ENCODE assay signal across 16 cellular contexts in the genomic region with DNA sequence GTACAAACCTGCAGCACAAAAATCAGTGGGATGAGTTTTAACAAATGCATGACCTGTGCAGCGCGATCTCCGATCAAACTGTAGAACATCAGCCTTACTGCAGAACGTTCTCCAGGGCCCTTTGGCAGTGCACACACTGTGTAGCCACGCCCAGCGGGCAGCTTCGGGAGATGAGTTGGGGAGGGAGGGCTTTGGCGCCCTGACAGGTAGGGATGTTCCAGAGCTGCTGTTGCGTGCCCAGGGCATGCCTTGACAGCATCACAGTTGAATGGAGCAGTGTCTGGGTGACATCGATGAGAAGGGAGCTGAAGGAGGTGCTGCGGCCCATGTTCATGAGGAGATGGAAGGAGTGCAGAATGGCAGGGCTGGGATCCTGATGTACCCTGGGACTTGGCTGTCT.
DNase-seq lines count a peak whose midpoint lies in the region; ATAC-seq, FAIRE-seq and TF ChIP-seq lines count a peak whose summit lies in the region.
"Had no signal": no experiment of that assay in that cellular context is flagged by ENCODE, and none has a peak within 500 bp of the region (broad histone marks: within the 10 kb centered on the region; RNA-seq: fewer than 3 reads in every experiment).

No MANE protein-coding gene starts in this region.

- H4K20me1 ChIP-seq in HepG2 (ENCODE audit: insufficient read depth, low read length) (no peaks in the 10 kb centered on the region), keratinocyte (ENCODE audit: control insufficient read depth, extremely low read depth, insufficient read depth, low read length) (peaks cover 2% of the 10 kb centered on the region)

- TF ChIP-seq EP300 in HepG2 (IDR thresholded peaks at IDR 0.05; ENCODE audit: low read depth in 2 of 2, low read length in 2 of 2): no peak
- TF ChIP-seq EP300 in HepG2 (CRISPR knock-in tag; IDR thresholded peaks at IDR 0.05; ENCODE audit: borderline replicate concordance): no peak

- no peak for TF ChIP-seq RAD21 in HepG2 (CRISPR knock-in tag; IDR thresholded peaks at IDR 0.05)

- no peaks in the 10 kb centered on the region for H3K79me2 ChIP-seq in HepG2 (ENCODE audit: insufficient read depth, low read length)
- H3K79me2 ChIP-seq in keratinocyte (ENCODE audit: control insufficient read depth, insufficient read depth, low read length): peaks cover 29% of the 10 kb centered on the region

- DNase-seq in right lobe of liver (peak in 1 of 3 donors; percentile 69), HepG2 (ENCODE audit: low spot score) (no peak), NCI-H69 (lab: John Stamatoyannopoulos, UW) (peak; percentile 34), keratinocyte (ENCODE audit: low read depth, low spot score) (peak; percentile 79), HK-2 (ENCODE audit: unreplicated experiment) (no peak), HUDEP-2 (lab: John Stamatoyannopoulos, UW; ENCODE audit: unreplicated experiment in 76 of 76) (no peak), germinal center (ENCODE audit: low spot score) (no peak)
- DNase-seq: activated CD4-positive, CD25-positive, alpha-beta regulatory T cell treated with anti-CD3 and anti-CD28 coated beads, Interleukin-2, amount 50 U/mL, for 72 hours; activated naive CD8-positive, alpha-beta T cell treated with anti-CD3 and anti-CD28 coated beads, Interleukin-2, amount 10 ng/mL, durations not matched to agents 7 days and 5 days; hypothalamus; NCI-H2029; pancreas; SIG-M5; thyroid gland had no signal

- no peaks in the 10 kb centered on the region for H3K27me3 ChIP-seq in right lobe of liver
- no peaks in the 10 kb centered on the region for H3K27me3 ChIP-seq in HepG2 (ENCODE audit: control insufficient read depth in 1 of 2, insufficient read depth in 2 of 2, low read length in 2 of 2)
- H3K27me3 ChIP-seq in keratinocyte (ENCODE audit: control insufficient read depth, extremely low read depth, insufficient read depth, low read length): no peaks in the 10 kb centered on the region
- H3K27me3 ChIP-seq: breast epithelium, pancreas, thyroid gland had no signal

- H3K9me3 ChIP-seq in right lobe of liver (no peaks in the 10 kb centered on the region), HepG2 (ENCODE audit: low read length) (no peaks in the 10 kb centered on the region), keratinocyte (ENCODE audit: control insufficient read depth, low read depth, low read length) (no peaks in the 10 kb centered on the region)
- H3K9me3 ChIP-seq: breast epithelium, pancreas, thyroid gland had no signal

- no peaks in the 10 kb centered on the region for H3K9me1 ChIP-seq in keratinocyte (ENCODE audit: control insufficient read depth, extremely low read depth, insufficient read depth, low read length)

- H3K4me3 ChIP-seq in right lobe of liver: no peak overlapping the region
- H3K4me3 ChIP-seq in HepG2 (replicated peaks in 1 of 3; ENCODE audit: insufficient read depth in 1 of 3, low read depth in 2 of 3, low read length in 3 of 3): no peak overlapping the region
- no peak overlapping the region for H3K4me3 ChIP-seq in keratinocyte (ENCODE audit: control insufficient read depth in 2 of 3, extremely low read depth in 1 of 3, insufficient read depth in 2 of 3, low read depth in 1 of 3, low read length in 3 of 3)
- H3K4me3 ChIP-seq: breast epithelium, pancreas, thyroid gland had no signal

- ATAC-seq in right lobe of liver (peak; percentile 67 to 84 (median 74)), HepG2 (no peak)
- ATAC-seq: stimulated activated memory B cell treated with anti-CD40 and anti-IgM and Interleukin-4, amounts not matched to agents 10 μg/mL and 1 μg/mL and 100 μg/mL, for 72 hours had no signal

- intact Hi-C loops in right lobe of liver (cut with DNase I): loop anchor here in 1 of 2 donors (10.0 kb wide), 1 partner anchor 212 kb away; no protein-coding TSS in a partner anchor
- intact Hi-C loops in HepG2 (cut with micrococcal nuclease; ENCODE audit: unreplicated experiment): no loop called here

- dilution Hi-C loops in keratinocyte (cut with MboI; ENCODE audit: extremely low pct_ligation_motif_present, low sequenced_read_pairs): no loop called here

- TF ChIP-seq CTCF in right lobe of liver (IDR thresholded peaks at IDR 0.05) (no peak), HepG2 (CRISPR knock-in tag; IDR thresholded peaks at IDR 0.05) (no peak), keratinocyte (optimal IDR thresholded peaks at IDR 0.05 in 1 of 3, IDR thresholded peaks at IDR 0.05 in 1 of 3, conservative IDR thresholded peaks at IDR 0.05 in 1 of 3; ENCODE audit: extremely low read depth in 1 of 3, insufficient read depth in 2 of 3, low read length in 3 of 3) (peak in 1 of 3 experiments; percentile 21)

- 76% methylated on average over 6 of the region's 11 CpGs for WGBS in right lobe of liver (ENCODE audit: insufficient coverage, low coverage, low lambda C conversion rate, missing lambda C conversion rate)
- whole genome bisulfite sequencing in HepG2 (ENCODE audit: low lambda C conversion rate): 97% methylated on average over 9 of the region's 11 CpGs

- TF ChIP-seq POLR2A in right lobe of liver (IDR thresholded peaks at IDR 0.05) (no peak), HepG2 (IDR thresholded peaks at IDR 0.05; ENCODE audit: insufficient read depth in 1 of 2, low read depth in 2 of 2, low read length in 2 of 2) (no peak)

- H3K27ac ChIP-seq in right lobe of liver (no peak overlapping the region), HepG2 (ENCODE audit: extremely low read length, insufficient read depth, low read length) (no peak overlapping the region), keratinocyte (ENCODE audit: control insufficient read depth, insufficient read depth, low read length) (no peak overlapping the region)
- H3K27ac ChIP-seq: breast epithelium, pancreas, thyroid gland had no signal

- no peaks in the 10 kb centered on the region for H3K4me1 ChIP-seq in right lobe of liver
- no peaks in the 10 kb centered on the region for H3K4me1 ChIP-seq in HepG2 (ENCODE audit: insufficient read depth, low read length)
- peaks cover 49% of the 10 kb centered on the region for H3K4me1 ChIP-seq in keratinocyte (ENCODE audit: control insufficient read depth, extremely low read depth, insufficient read depth, low read length)
- H3K4me1 ChIP-seq: breast epithelium, pancreas, thyroid gland had no signal

- no peaks in the 10 kb centered on the region for H3K36me3 ChIP-seq in right lobe of liver
- H3K36me3 ChIP-seq in HepG2 (replicated peaks in 1 of 2; ENCODE audit: control insufficient read depth in 1 of 2, insufficient read depth in 2 of 2, low read length in 2 of 2): peaks cover 2 to 15% of the 10 kb centered on the region in 2 experiments; a peak in 3 of 5 replicates
- peaks cover 0 to 2% of the 10 kb centered on the region in 2 experiments for H3K36me3 ChIP-seq in keratinocyte (ENCODE audit: control insufficient read depth in 2 of 2, extremely low read depth in 1 of 2, insufficient read depth in 2 of 2, low read length in 2 of 2)
- H3K36me3 ChIP-seq: breast epithelium, pancreas, thyroid gland had no signal

- CTCF ChIA-PET in HepG2 (lab: Yijun Ruan, JAX; ENCODE audit: low intra/inter-chr PET ratio, low total read pairs): no interaction called here

- no peak overlapping the region for H3K9ac ChIP-seq in HepG2 (ENCODE audit: insufficient read depth, low read depth, low read length)
- H3K9ac ChIP-seq in keratinocyte (ENCODE audit: control insufficient read depth, extremely low read depth, insufficient read depth, low read length): no peak overlapping the region

- H2AFZ ChIP-seq in HepG2 (ENCODE audit: low read length) (no peak overlapping the region), keratinocyte (ENCODE audit: control insufficient read depth, low read length) (no peak overlapping the region)

- POLR2A ChIA-PET in HepG2 (lab: Yijun Ruan, JAX): no interaction called here

- FAIRE-seq in HepG2 (lab: Jason Lieb, UNC): no peak
- peak; percentile 98 for FAIRE-seq in keratinocyte (lab: Jason Lieb, UNC)
- FAIRE-seq: pancreas had no signal

- BruUV-seq in HepG2 (replicated peaks; lab: Mats Ljungman, UMichigan): no TSS peak

- no peak overlapping the region for H3K4me2 ChIP-seq in HepG2 (ENCODE audit: low read depth, low read length)
- H3K4me2 ChIP-seq in keratinocyte (ENCODE audit: control insufficient read depth, extremely low read depth, insufficient read depth, low read depth, low read length): peak overlapping the region; percentile 58

- in situ Hi-C loops in HepG2 (cut with HindIII; ENCODE audit: extremely low pct_ligation_motif_present, low pct_unique_long_range_greater_than_20kb): no loop called here

TF ChIP-seq in HepG2, 621 proteins besides CTCF, POLR2A, EP300 and RAD21 (continues in another document):
- TF ChIP-seq NAIF1 (CRISPR knock-in tag; IDR thresholded peaks at IDR 0.05; ENCODE audit: borderline replicate concordance) (no peak), RAD51 (IDR thresholded peaks at IDR 0.05; ENCODE audit: borderline replicate concordance) (no peak), GPN1 (CRISPR knock-in tag; IDR thresholded peaks at IDR 0.05; ENCODE audit: borderline replicate concordance) (no peak), SALL2 (CRISPR knock-in tag; IDR thresholded peaks at IDR 0.05) (no peak), ZNF335 (CRISPR knock-in tag; IDR thresholded peaks at IDR 0.05) (no peak)
- TF ChIP-seq, protein P1, sequence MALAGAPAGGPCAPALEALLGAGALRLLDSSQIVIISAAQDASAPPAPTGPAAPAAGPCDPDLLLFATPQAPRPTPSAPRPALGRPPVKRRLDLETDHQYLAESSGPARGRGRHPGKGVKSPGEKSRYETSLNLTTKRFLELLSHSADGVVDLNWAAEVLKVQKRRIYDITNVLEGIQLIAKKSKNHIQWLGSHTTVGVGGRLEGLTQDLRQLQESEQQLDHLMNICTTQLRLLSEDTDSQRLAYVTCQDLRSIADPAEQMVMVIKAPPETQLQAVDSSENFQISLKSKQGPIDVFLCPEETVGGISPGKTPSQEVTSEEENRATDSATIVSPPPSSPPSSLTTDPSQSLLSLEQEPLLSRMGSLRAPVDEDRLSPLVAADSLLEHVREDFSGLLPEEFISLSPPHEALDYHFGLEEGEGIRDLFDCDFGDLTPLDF (CRISPR knock-in tag; IDR thresholded peaks at IDR 0.05): no peak
- TF ChIP-seq, protein P2, sequence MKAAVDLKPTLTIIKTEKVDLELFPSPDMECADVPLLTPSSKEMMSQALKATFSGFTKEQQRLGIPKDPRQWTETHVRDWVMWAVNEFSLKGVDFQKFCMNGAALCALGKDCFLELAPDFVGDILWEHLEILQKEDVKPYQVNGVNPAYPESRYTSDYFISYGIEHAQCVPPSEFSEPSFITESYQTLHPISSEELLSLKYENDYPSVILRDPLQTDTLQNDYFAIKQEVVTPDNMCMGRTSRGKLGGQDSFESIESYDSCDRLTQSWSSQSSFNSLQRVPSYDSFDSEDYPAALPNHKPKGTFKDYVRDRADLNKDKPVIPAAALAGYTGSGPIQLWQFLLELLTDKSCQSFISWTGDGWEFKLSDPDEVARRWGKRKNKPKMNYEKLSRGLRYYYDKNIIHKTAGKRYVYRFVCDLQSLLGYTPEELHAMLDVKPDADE (CRISPR knock-in tag; IDR thresholded peaks at IDR 0.05): no peak

Comparison
In these comparisons a context has a peak if more than half of its experiments do, and no peak if none do; other contexts are left out.
1. DNase-seq: peak in NCI-H69 (single experiment) and keratinocyte (single experiment); none in HepG2 (single experiment), HK-2 (single experiment), HUDEP-2 (0 of 76) and germinal center (single experiment).